In genomic region chr2:45765847-45766254, GRCh38 we compare ENCODE assay signal across 11 cellular contexts.
A peak's percentile ranks its signal among the peaks of the same experiment; 100 is the strongest.
DNase-seq lines count a peak whose midpoint lies in the region; ATAC-seq, FAIRE-seq and TF ChIP-seq lines count a peak whose summit lies in the region.
"Had no signal": no experiment of that assay in that cellular context is flagged by ENCODE, and none has a peak within 500 bp of the region (broad histone marks: within the 10 kb centered on the region; RNA-seq: fewer than 3 reads in every experiment).

No MANE protein-coding gene starts in this region.

- ATAC-seq in GM12878 (no peak), right lobe of liver (peak; percentile 56 to 82 (median 62)), upper lobe of left lung (ENCODE audit: low FRiP score in 2 of 2) (peak in 1 of 2 donors; percentile 36)

- H3K9me3 ChIP-seq in GM12878 (replicated peaks; ENCODE audit: control insufficient read depth, insufficient read depth, low read length) (no peaks in the 10 kb centered on the region), right lobe of liver (no peaks in the 10 kb centered on the region), upper lobe of left lung (no peaks in the 10 kb centered on the region)

- BruUV-seq in GM12878 (replicated peaks; lab: Mats Ljungman, UMichigan): no TSS peak

- H3K36me3 Mint-ChIP-seq in endothelial cell (ENCODE audit: low read depth, unreplicated experiment): no peaks in the 10 kb centered on the region

- no peak overlapping the region for H2AFZ ChIP-seq in GM12878 (ENCODE audit: control insufficient read depth, low read depth, low read length)

- H3K36me3 ChIP-seq in GM12878 (ENCODE audit: control insufficient read depth in 2 of 2, insufficient read depth in 2 of 2, low read length in 1 of 2) (no peaks in the 10 kb centered on the region), right lobe of liver (no peaks in the 10 kb centered on the region), upper lobe of left lung (no peaks in the 10 kb centered on the region)

- DNase-seq in SKM-1 treated with dmso at 0.1 percent for 144 hours (lab: John Stamatoyannopoulos, UW; ENCODE audit: unreplicated experiment) (peak; percentile 55), SKM-1 (lab: John Stamatoyannopoulos, UW; ENCODE audit: unreplicated experiment) (no peak), GM12878 (ENCODE audit: low read depth, low spot score) (no peak), right lobe of liver (no peak), upper lobe of left lung (peak in 1 of 2 donors; percentile 27), KG1 (lab: John Stamatoyannopoulos, UW) (no peak), NCI-H82 treated with DMSO at 0.1 percent for 48 hours (lab: John Stamatoyannopoulos, UW; ENCODE audit: unreplicated experiment) (no peak), endothelial cell (ENCODE audit: low spot score) (no peak)
- DNase-seq: activated CD4-positive, alpha-beta T cell treated with anti-CD3 and anti-CD28 coated beads for 4 hours; naive thymus-derived CD4-positive, alpha-beta T cell had no signal

- SMC1A ChIA-PET in GM12878 (lab: Charles Lee; ENCODE audit: uncharacterized antibody, unreplicated experiment): interaction anchor here (2.1 kb wide), 1 partner anchor 14 kb away, joined by 12 read pairs; no protein-coding TSS in a partner anchor

- no peaks in the 10 kb centered on the region for H3K9me3 Mint-ChIP-seq in endothelial cell (ENCODE audit: unreplicated experiment)
- H3K9me3 Mint-ChIP-seq: naive thymus-derived CD4-positive, alpha-beta T cell had no signal

- TF ChIP-seq CTCF in GM12878 (IDR thresholded peaks at IDR 0.05 in 2 of 3, conservative IDR thresholded peaks at IDR 0.05 in 1 of 3; ENCODE audit: control insufficient read depth in 2 of 3, extremely low read depth in 1 of 3, insufficient read depth in 1 of 3, low read depth in 3 of 3, low read length in 3 of 3) (no peak), right lobe of liver (IDR thresholded peaks at IDR 0.05) (no peak), upper lobe of left lung (IDR thresholded peaks at IDR 0.05) (no peak), endothelial cell (IDR thresholded peaks at IDR 0.05; ENCODE audit: unreplicated experiment) (no peak)

- intact Hi-C loops in GM12878 (cut with micrococcal nuclease; ENCODE audit: unreplicated experiment) (no loop called here), right lobe of liver (cut with DNase I) (no loop called here)

- peaks cover 22% of the 10 kb centered on the region for H3K4me1 Mint-ChIP-seq in endothelial cell (ENCODE audit: unreplicated experiment)

- H3K27me3 ChIP-seq in GM12878 (replicated peaks in 1 of 2; ENCODE audit: control insufficient read depth in 2 of 2, insufficient read depth in 2 of 2, low read length in 1 of 2) (no peaks in the 10 kb centered on the region), right lobe of liver (no peaks in the 10 kb centered on the region), upper lobe of left lung (no peaks in the 10 kb centered on the region)

- no peak overlapping the region for H3K4me3 Mint-ChIP-seq in endothelial cell (ENCODE audit: unreplicated experiment)
- H3K4me3 Mint-ChIP-seq: naive thymus-derived CD4-positive, alpha-beta T cell had no signal

- peaks cover 2% of the 10 kb centered on the region; the same call in 1 of the 2 replicates for H3K79me2 ChIP-seq in GM12878 (ENCODE audit: control insufficient read depth, insufficient read depth, low read length)

- POLR2A ChIA-PET in GM12878 (lab: Charles Lee): no interaction called here

- TF ChIP-seq POLR2A in GM12878 (IDR thresholded peaks at IDR 0.05; ENCODE audit: low read depth, low read length): no peak
- no peak for TF ChIP-seq POLR2A in right lobe of liver (IDR thresholded peaks at IDR 0.05)
- TF ChIP-seq POLR2A in upper lobe of left lung (IDR thresholded peaks at IDR 0.05): no peak

- peaks cover 3% of the 10 kb centered on the region for H4K20me1 ChIP-seq in GM12878 (ENCODE audit: control insufficient read depth, insufficient read depth)

- CTCF ChIA-PET in GM12878 (lab: Yijun Ruan, JAX): interaction anchor here (1.4 kb wide), 1 partner anchor 14 kb away, joined by 10 read pairs; no protein-coding TSS in a partner anchor

- H3K4me3 ChIP-seq in GM12878: no peak overlapping the region
- no peak overlapping the region for H3K4me3 ChIP-seq in right lobe of liver
- no peak overlapping the region for H3K4me3 ChIP-seq in upper lobe of left lung

- 61% methylated on average over 5 of the region's 5 CpGs for WGBS in GM12878 (ENCODE audit: insufficient coverage, insufficient replicate concordance, low lambda C conversion rate, missing lambda C conversion rate)
- 25% methylated on average over 4 of the region's 5 CpGs for WGBS in right lobe of liver (ENCODE audit: insufficient coverage, low coverage, low lambda C conversion rate, missing lambda C conversion rate)
- WGBS in upper lobe of left lung, 2 donors: 27 to 37% methylated on average over 5 of the region's 5 CpGs

- H3K4me1 ChIP-seq in GM12878 (ENCODE audit: control insufficient read depth, insufficient read depth, low read length) (peaks cover 15% of the 10 kb centered on the region), right lobe of liver (peaks cover 0 to 16% (median 6%) of the 10 kb centered on the region in 4 donors), upper lobe of left lung (peaks cover 22 to 36% (median 26%) of the 10 kb centered on the region in 4 donors)

- H3K27ac ChIP-seq in GM12878 (ENCODE audit: control insufficient read depth, insufficient read depth) (no peak overlapping the region), right lobe of liver (no peak overlapping the region), upper lobe of left lung (peak overlapping the region in 3 of 4 donors; percentile 1 to 62 (median 45))
- H3K27ac ChIP-seq: epithelial cell of prostate had no signal

- no peak for FAIRE-seq in GM12878 (lab: Jason Lieb, UNC)

- H3K9ac ChIP-seq in GM12878 (ENCODE audit: control insufficient read depth, insufficient read depth, low read length): no peak overlapping the region

- peaks cover 3% of the 10 kb centered on the region for H3K27me3 Mint-ChIP-seq in endothelial cell (ENCODE audit: unreplicated experiment)
- H3K27me3 Mint-ChIP-seq: naive thymus-derived CD4-positive, alpha-beta T cell had no signal

- TF ChIP-seq RAD21 in GM12878 (IDR thresholded peaks at IDR 0.05; ENCODE audit: insufficient read depth, low read depth, low read length): no peak

- H3K4me2 ChIP-seq in GM12878 (ENCODE audit: control insufficient read depth, insufficient read depth): peak overlapping the region; percentile 50

- in situ Hi-C loops in GM12878 (cut with MboI): no loop called here

- TF ChIP-seq EP300 in GM12878 (IDR thresholded peaks at IDR 0.05; ENCODE audit: borderline replicate concordance in 1 of 2, control insufficient read depth in 1 of 2, low read depth in 2 of 2, low read length in 2 of 2) (no peak), upper lobe of left lung (IDR thresholded peaks at IDR 0.05) (no peak)

- RAD21 ChIA-PET in GM12878 (lab: Charles Lee; ENCODE audit: unreplicated experiment): no interaction called here

- no peak overlapping the region for H3K27ac Mint-ChIP-seq in endothelial cell (ENCODE audit: unreplicated experiment)
- H3K27ac Mint-ChIP-seq: naive thymus-derived CD4-positive, alpha-beta T cell had no signal

TF ChIP-seq in GM12878, 131 proteins besides CTCF, POLR2A, EP300 and RAD21:
- TF ChIP-seq SIN3A (IDR thresholded peaks at IDR 0.05; ENCODE audit: low read depth, low read length) (no peak), SMARCA5 (IDR thresholded peaks at IDR 0.05) (no peak), HSF1 (IDR thresholded peaks at IDR 0.05; ENCODE audit: low read depth, low read length) (no peak)

Comparison
In these comparisons a context has a peak if more than half of its experiments do, and no peak if none do; other contexts are left out.
1. H3K27ac ChIP-seq: peak in upper lobe of left lung (3 of 4); none in GM12878 (single experiment) and right lobe of liver (0 of 3).